In the genomic region with DNA sequence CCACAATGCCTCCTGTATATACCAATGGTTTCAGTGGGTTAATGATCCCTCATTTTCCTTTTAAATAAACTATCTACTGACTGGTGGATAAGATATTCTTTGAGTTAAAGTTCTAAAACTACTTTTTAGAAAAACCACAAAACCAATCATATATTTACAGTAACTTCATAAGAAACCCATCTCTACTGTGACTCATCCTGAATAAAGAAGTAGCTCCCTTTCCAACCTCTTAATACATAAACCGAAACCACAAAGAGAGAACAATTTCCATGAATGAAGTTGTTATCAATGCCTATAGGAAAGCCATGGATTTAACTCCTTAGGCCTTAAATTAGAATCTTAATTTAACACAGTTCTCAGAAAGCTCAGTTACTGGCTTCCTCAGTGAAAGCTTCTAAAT, we compare ENCODE assay signal across 9 cellular contexts.
DNase-seq lines count a peak whose midpoint lies in the region; ATAC-seq and TF ChIP-seq lines count a peak whose summit lies in the region.
"Had no signal": no experiment of that assay in that cellular context is flagged by ENCODE, and none has a peak within 500 bp of the region (broad histone marks: within the 10 kb centered on the region; RNA-seq: fewer than 3 reads in every experiment).

No MANE protein-coding gene starts in this region.

- no peaks in the 10 kb centered on the region for H3K79me2 ChIP-seq in MM.1S (ENCODE audit: low read length)

- H3K4me3 ChIP-seq in MM.1S (ENCODE audit: low read length) = no peak overlapping the region
- H3K4me3 ChIP-seq: ovary had no signal

- TF ChIP-seq CTCF in MM.1S (IDR thresholded peaks at IDR 0.05; ENCODE audit: low read length) = no peak

- no peaks in the 10 kb centered on the region for H3K9me2 ChIP-seq in MM.1S (replicated peaks; ENCODE audit: insufficient read depth, low read length)

- no peak overlapping the region for H3K9ac ChIP-seq in MM.1S (ENCODE audit: low read length)

- H3K4me2 ChIP-seq in MM.1S (ENCODE audit: low read depth, low read length) = no peak overlapping the region

- H3K27me3 ChIP-seq in MM.1S (replicated peaks; ENCODE audit: insufficient read depth, low read length) = no peaks in the 10 kb centered on the region
- H3K27me3 ChIP-seq: ovary had no signal

- no peak for ATAC-seq in GM18502 (IDR thresholded peaks at IDR 0.05; ENCODE audit: poor library complexity, unreplicated experiment)

- no peaks in the 10 kb centered on the region for H3K36me3 ChIP-seq in MM.1S (replicated peaks; ENCODE audit: insufficient read depth, low read length)
- H3K36me3 ChIP-seq: ovary had no signal

- no peaks in the 10 kb centered on the region for H4K20me1 ChIP-seq in MM.1S (ENCODE audit: insufficient read depth, low read length)

- no peaks in the 10 kb centered on the region for H3K9me3 ChIP-seq in MM.1S (replicated peaks; ENCODE audit: insufficient read depth, low read length)
- H3K9me3 ChIP-seq: ovary had no signal

- H3K4me1 ChIP-seq in MM.1S (ENCODE audit: low read length) = no peaks in the 10 kb centered on the region

- peak; percentile 66 for DNase-seq in EL
- DNase-seq in MV-4-11 (lab: John Stamatoyannopoulos, UW) = peak; percentile 86
- DNase-seq in astrocyte of the hippocampus (ENCODE audit: low read depth, low spot score) = peak; percentile 45
- peak; percentile 57 for DNase-seq in renal cortical epithelial cell (ENCODE audit: low read depth)
- no peak for DNase-seq in NCI-H1105 (lab: John Stamatoyannopoulos, UW)
- no peak for DNase-seq in MM.1S
- DNase-seq: ovary, RPMI8226 had no signal

- H3K27ac ChIP-seq in MM.1S (ENCODE audit: low read length) = no peak overlapping the region
- H3K27ac ChIP-seq: ovary had no signal

- H3F3A ChIP-seq in MM.1S (ENCODE audit: insufficient read depth, low read length) = no peaks in the 10 kb centered on the region

- no peak overlapping the region for H2AFZ ChIP-seq in MM.1S (ENCODE audit: low read length)

Comparison
In these comparisons a context has a peak if more than half of its experiments do, and no peak if none do; other contexts are left out.
1. DNase-seq: peak in EL (single experiment), MV-4-11 (single experiment), astrocyte of the hippocampus (single experiment) and renal cortical epithelial cell (single experiment); none in NCI-H1105 (single experiment) and MM.1S (single experiment).